ENCODE assay signal across 28 cellular contexts in genomic region chr9:23798325-23798724, GRCh38. TPM values are rescaled to one million over a fixed set of nuclear protein-coding genes. Genes with fewer than 3 reads are reported as not detected.
"Had no signal": no experiment of that assay in that cellular context is flagged by ENCODE, and none has a peak within 500 bp of the region (broad histone marks: within the 10 kb centered on the region; RNA-seq: fewer than 3 reads in every experiment).

No MANE protein-coding gene starts in this region.

- ATAC-seq: naive thymus-derived CD8-positive, alpha-beta T cell; natural killer cell treated with Interleukin-12 subunit alpha and Interleukin-12 subunit beta and Interleukin-15 and Interleukin-18, amount 100 ng/mL, for 72 hours; pancreas; right cardiac atrium; sciatic nerve; stimulated activated effector memory CD8-positive, alpha-beta T cell treated with anti-CD3 and anti-CD28 coated beads, Interleukin-12 subunit alpha, Interleukin-12 subunit beta, amount 100 ng/mL, for 72 hours; stimulated activated naive B cell treated with anti-CD40 and anti-IgM and Interleukin-4, amounts not matched to agents 10 μg/mL and 1 μg/mL and 100 μg/mL, for 72 hours had no signal

- H3K27ac ChIP-seq: pancreas, prostate gland, skin epidermis, spleen, stomach, thoracic aorta, thyroid gland, tibial nerve, upper lobe of left lung, vagina had no signal

- H3K27ac Mint-ChIP-seq: naive B cell; naive thymus-derived CD8-positive, alpha-beta T cell; natural killer cell treated with Interleukin-12 subunit alpha and Interleukin-12 subunit beta and Interleukin-15 and Interleukin-18, amount 100 ng/mL, for 72 hours; stimulated activated effector memory CD8-positive, alpha-beta T cell treated with anti-CD3 and anti-CD28 coated beads, Interleukin-12 subunit alpha, Interleukin-12 subunit beta, amount 100 ng/mL, for 72 hours; stimulated activated naive B cell treated with anti-CD40 and anti-IgM and Interleukin-4, amounts not matched to agents 10 μg/mL and 1 μg/mL and 100 μg/mL, for 72 hours; stimulated activated naive CD8-positive, alpha-beta T cell treated with anti-CD3 and anti-CD28 coated beads, Interleukin-15, Interleukin-2, amounts not matched to agents 100 ng/mL and 50 ng/mL, for 24 hours had no signal

- H3K4me2 ChIP-seq: smooth muscle cell had no signal

- H3K4me3 Mint-ChIP-seq: naive B cell; naive thymus-derived CD8-positive, alpha-beta T cell; natural killer cell treated with Interleukin-12 subunit alpha and Interleukin-12 subunit beta and Interleukin-15 and Interleukin-18, amount 100 ng/mL, for 72 hours; nephron progenitor cell; neural crest cell; stimulated activated effector memory CD8-positive, alpha-beta T cell treated with anti-CD3 and anti-CD28 coated beads, Interleukin-12 subunit alpha, Interleukin-12 subunit beta, amount 100 ng/mL, for 72 hours; stimulated activated naive B cell treated with anti-CD40 and anti-IgM and Interleukin-4, amounts not matched to agents 10 μg/mL and 1 μg/mL and 100 μg/mL, for 72 hours; stimulated activated naive CD8-positive, alpha-beta T cell treated with anti-CD3 and anti-CD28 coated beads, Interleukin-15, Interleukin-2, amounts not matched to agents 100 ng/mL and 50 ng/mL, for 24 hours had no signal

- H3K27me3 Mint-ChIP-seq: naive B cell; naive thymus-derived CD8-positive, alpha-beta T cell; natural killer cell treated with Interleukin-12 subunit alpha and Interleukin-12 subunit beta and Interleukin-15 and Interleukin-18, amount 100 ng/mL, for 72 hours; stimulated activated naive B cell treated with anti-CD40 and anti-IgM and Interleukin-4, amounts not matched to agents 10 μg/mL and 1 μg/mL and 100 μg/mL, for 72 hours; stimulated activated naive CD8-positive, alpha-beta T cell treated with anti-CD3 and anti-CD28 coated beads, Interleukin-15, Interleukin-2, amounts not matched to agents 100 ng/mL and 50 ng/mL, for 24 hours had no signal

- H3K36me3 ChIP-seq: pancreas, prostate gland, spleen, stomach, thoracic aorta, thyroid gland, tibial nerve, upper lobe of left lung, vagina had no signal

- FAIRE-seq: pancreas, urothelium cell line had no signal

- H3K36me3 Mint-ChIP-seq: naive B cell; naive thymus-derived CD8-positive, alpha-beta T cell; natural killer cell treated with Interleukin-12 subunit alpha and Interleukin-12 subunit beta and Interleukin-15 and Interleukin-18, amount 100 ng/mL, for 72 hours; stimulated activated effector memory CD8-positive, alpha-beta T cell treated with anti-CD3 and anti-CD28 coated beads, Interleukin-12 subunit alpha, Interleukin-12 subunit beta, amount 100 ng/mL, for 72 hours; stimulated activated naive B cell treated with anti-CD40 and anti-IgM and Interleukin-4, amounts not matched to agents 10 μg/mL and 1 μg/mL and 100 μg/mL, for 72 hours had no signal

- H3K27me3 ChIP-seq: pancreas, spleen, stomach, thyroid gland, tibial nerve, upper lobe of left lung, vagina had no signal

- DNase-seq: naive B cell; naive thymus-derived CD8-positive, alpha-beta T cell; nephron progenitor cell; pancreas; right cardiac atrium; spleen; stimulated activated CD4-positive, alpha-beta T cell treated with anti-CD3 and anti-CD28 coated beads, Interleukin-12 subunit alpha, Interleukin-12 subunit beta, amount 100 ng/mL, for 4 hours; stimulated activated CD4-positive, alpha-beta T cell treated with anti-CD3 and anti-CD28 coated beads, Interleukin-2, amount 100 ng/mL, for 24 hours; stimulated activated CD4-positive, alpha-beta T cell treated with anti-CD3 and anti-CD28 coated beads, Interleukin-2, amount 100 ng/mL, for 48 hours; stimulated activated CD4-positive, alpha-beta T cell treated with anti-CD3 and anti-CD28 coated beads, Interleukin-4, amount 100 ng/mL, for 24 hours; stimulated activated naive B cell treated with anti-CD40 and anti-IgM and Interleukin-4, amounts not matched to agents 10 μg/mL and 1 μg/mL and 100 μg/mL, for 72 hours; stimulated activated naive CD4-positive, alpha-beta T cell treated with Interleukin-2 at 50 U/mL for 16 hours; stomach; thyroid gland; trophoblast cell; upper lobe of left lung had no signal

- H3K4me1 Mint-ChIP-seq: naive B cell; naive thymus-derived CD8-positive, alpha-beta T cell; stimulated activated effector memory CD8-positive, alpha-beta T cell treated with anti-CD3 and anti-CD28 coated beads, Interleukin-12 subunit alpha, Interleukin-12 subunit beta, amount 100 ng/mL, for 72 hours; stimulated activated naive B cell treated with anti-CD40 and anti-IgM and Interleukin-4, amounts not matched to agents 10 μg/mL and 1 μg/mL and 100 μg/mL, for 72 hours had no signal

- H3K4me3 ChIP-seq: pancreas, prostate gland, skin epidermis, smooth muscle cell, spleen, stomach, thoracic aorta, thyroid gland, tibial nerve, upper lobe of left lung, vagina had no signal

- H3K9me3 ChIP-seq: pancreas, prostate gland, spleen, thoracic aorta, thyroid gland, tibial nerve, upper lobe of left lung, vagina had no signal

- H3K9me3 Mint-ChIP-seq: nephron progenitor cell; neural crest cell; stimulated activated naive B cell treated with anti-CD40 and anti-IgM and Interleukin-4, amounts not matched to agents 10 μg/mL and 1 μg/mL and 100 μg/mL, for 72 hours; stimulated activated naive CD8-positive, alpha-beta T cell treated with anti-CD3 and anti-CD28 coated beads, Interleukin-15, Interleukin-2, amounts not matched to agents 100 ng/mL and 50 ng/mL, for 24 hours had no signal

- H3K4me1 ChIP-seq: pancreas, prostate gland, spleen, stomach, thyroid gland, tibial nerve, upper lobe of left lung, vagina had no signal

RNA-seq across cellular contexts. Expression of gene ELAVL2, which starts 27.7 kb away (rescaled TPM):
- total RNA-seq: naive thymus-derived CD8-positive, alpha-beta T cell; natural killer cell treated with Interleukin-12 subunit alpha and Interleukin-12 subunit beta and Interleukin-15 and Interleukin-18, amount 100 ng/mL, for 72 hours; thoracic aorta had no signal
- polyA plus RNA-seq: naive thymus-derived CD8-positive, alpha-beta T cell; smooth muscle cell had no signal
